8 cellular contexts compared by ENCODE assay signal in the genomic region with DNA sequence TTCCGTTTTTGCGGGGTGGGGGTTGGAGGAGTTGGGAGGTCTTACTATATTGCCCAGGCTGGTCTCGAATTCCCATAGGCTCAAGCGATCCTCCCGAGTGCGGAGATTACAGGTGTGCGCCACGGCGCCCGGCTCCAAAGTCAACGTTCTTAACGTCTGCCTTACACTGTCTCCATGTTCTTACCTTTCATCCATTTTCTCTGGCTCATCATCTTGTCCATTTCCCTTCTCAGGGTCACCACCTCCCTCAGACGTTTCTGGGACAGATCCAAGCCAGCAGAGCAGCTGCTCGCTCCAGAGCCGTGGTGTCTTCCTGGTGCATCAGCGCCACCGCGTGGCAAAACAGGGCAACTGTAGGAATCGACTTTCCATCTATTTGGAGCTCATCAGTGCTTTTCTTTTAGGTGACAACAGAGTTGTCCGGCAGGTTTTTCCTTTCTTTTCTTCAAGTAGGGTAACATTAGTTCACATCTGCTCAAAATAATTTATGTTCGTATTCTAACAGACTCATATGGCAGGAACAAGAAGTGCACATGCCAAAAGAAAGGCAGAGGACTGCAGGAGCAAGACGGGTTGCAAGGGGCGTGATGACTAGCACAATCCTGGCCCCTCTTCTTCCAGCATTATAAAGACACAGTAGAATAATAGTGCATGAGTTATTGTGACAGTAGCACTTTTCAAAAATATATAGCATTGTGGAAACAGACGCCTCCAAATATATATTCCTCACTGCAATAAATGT.
DNase-seq lines count a peak whose midpoint lies in the region; ATAC-seq and TF ChIP-seq lines count a peak whose summit lies in the region.

No MANE protein-coding gene starts in this region.

- H2AFZ ChIP-seq in GM23338 (peak overlapping the region; percentile 83), Karpas-422 (ENCODE audit: low read length) (no peak overlapping the region)

- H3K36me3 ChIP-seq in ES-I3 (ENCODE audit: insufficient read depth, low read length) (no peaks in the 10 kb centered on the region), GM23338 (ENCODE audit: insufficient read depth) (no peaks in the 10 kb centered on the region), Karpas-422 (ENCODE audit: insufficient read depth, low read length) (no peaks in the 10 kb centered on the region), neutrophil (no peaks in the 10 kb centered on the region)

- H3F3A ChIP-seq in GM23338 (replicated peaks; ENCODE audit: low read depth): no peaks in the 10 kb centered on the region

- H3K27ac ChIP-seq in GM23338 (ENCODE audit: low read depth) (no peak overlapping the region), Karpas-422 (ENCODE audit: low read length) (no peak overlapping the region), neutrophil (no peak overlapping the region)

- peak overlapping the region; percentile 80 for H3K4me3 Mint-ChIP-seq in GM23338

- in situ Hi-C loops in SK-MEL-5 (cut with HindIII; ENCODE audit: low pct_unique_long_range_greater_than_20kb, low sequenced_read_pairs): no loop called here

- no peaks in the 10 kb centered on the region for H3K9me3 Mint-ChIP-seq in GM23338

- H3K27ac Mint-ChIP-seq in GM23338: no peak overlapping the region

- no peaks in the 10 kb centered on the region for H3K4me1 ChIP-seq in ES-I3 (ENCODE audit: insufficient read depth, low read length)
- H3K4me1 ChIP-seq in GM23338 (ENCODE audit: insufficient read depth): no peaks in the 10 kb centered on the region
- no peaks in the 10 kb centered on the region for H3K4me1 ChIP-seq in Karpas-422 (ENCODE audit: low read length)
- peaks cover 5 to 7% of the 10 kb centered on the region in 2 experiments for H3K4me1 ChIP-seq in neutrophil (ENCODE audit: control insufficient read depth in 1 of 2, insufficient read depth in 1 of 2, low read depth in 1 of 2, low read length in 1 of 2)

- H3K79me2 ChIP-seq in GM23338 (replicated peaks; ENCODE audit: insufficient read depth): no peaks in the 10 kb centered on the region
- H3K79me2 ChIP-seq in Karpas-422 (ENCODE audit: low read length): no peaks in the 10 kb centered on the region

- peaks cover 6% of the 10 kb centered on the region for H3K4me1 Mint-ChIP-seq in GM23338

- H3K36me3 Mint-ChIP-seq in GM23338 (ENCODE audit: low read depth): no peaks in the 10 kb centered on the region

- H3K27me3 Mint-ChIP-seq in GM23338 (ENCODE audit: insufficient read depth, low read depth, poor library complexity): no peaks in the 10 kb centered on the region

- TF ChIP-seq CTCF in GM23338 (conservative IDR thresholded peaks at IDR 0.05; ENCODE audit: low read depth in 2 of 2): peak; percentile 98 to 99
- peak; percentile 83 for TF ChIP-seq CTCF in neutrophil (IDR thresholded peaks at IDR 0.05)

- H3K9me2 ChIP-seq in GM23338 (ENCODE audit: insufficient read depth) (no peaks in the 10 kb centered on the region), Karpas-422 (replicated peaks; ENCODE audit: insufficient read depth, low read length) (no peaks in the 10 kb centered on the region)

- DNase-seq in GM23338 (ENCODE audit: low spot score): peak; percentile 92
- peak; percentile 88 for DNase-seq in Karpas-422
- peak; percentile 84 for DNase-seq in SK-MEL-5 (ENCODE audit: low read depth, low spot score)
- peak; percentile 76 for DNase-seq in activated naive CD4-positive, alpha-beta T cell treated with Interleukin-2 at 50 U/mL for 16 hours
- peak; percentile 74 for DNase-seq in germinal center (ENCODE audit: low spot score)
- DNase-seq in stromal cell of bone marrow (ENCODE audit: low read depth): peak; percentile 52

- H3K4me2 ChIP-seq in GM23338 (peak overlapping the region; percentile 78), Karpas-422 (ENCODE audit: low read depth, low read length, poor library complexity, severe bottlenecking) (no peak overlapping the region)

- peak overlapping the region; percentile 66 for H3K4me3 ChIP-seq in GM23338
- no peak overlapping the region for H3K4me3 ChIP-seq in Karpas-422 (ENCODE audit: low read length)
- no peak overlapping the region for H3K4me3 ChIP-seq in neutrophil (ENCODE audit: low read depth in 1 of 2, low read length in 1 of 2)

- H3K9me3 ChIP-seq in ES-I3 (ENCODE audit: control insufficient read depth, insufficient read depth, low read length) (no peaks in the 10 kb centered on the region), Karpas-422 (ENCODE audit: low read length) (no peaks in the 10 kb centered on the region), neutrophil (no peaks in the 10 kb centered on the region)

- no peaks in the 10 kb centered on the region for H4K20me1 ChIP-seq in GM23338 (replicated peaks; ENCODE audit: insufficient read depth)
- no peaks in the 10 kb centered on the region for H4K20me1 ChIP-seq in Karpas-422 (ENCODE audit: insufficient read depth, low read depth, low read length)

- H3K27me3 ChIP-seq in GM23338 (ENCODE audit: insufficient read depth): no peaks in the 10 kb centered on the region
- H3K27me3 ChIP-seq in Karpas-422 (ENCODE audit: low read length): no peaks in the 10 kb centered on the region
- peaks cover 35% of the 10 kb centered on the region for H3K27me3 ChIP-seq in neutrophil

- ATAC-seq in GM23338: peak; percentile 92

- H3K9ac ChIP-seq in ES-I3 (ENCODE audit: low read depth, low read length) (peak overlapping the region; percentile 59), Karpas-422 (ENCODE audit: low read length) (no peak overlapping the region)

TF ChIP-seq in GM23338, 12 proteins besides CTCF, POLR2A, EP300 and RAD21 (continues in another document):
- TF ChIP-seq ZNF331 (CRISPR knock-in tag; IDR thresholded peaks at IDR 0.05; ENCODE audit: low read depth) (no peak), STAT1 (IDR thresholded peaks at IDR 0.05; ENCODE audit: unreplicated experiment) (no peak), ETS1 (IDR thresholded peaks at IDR 0.05) (no peak), NANOG (IDR thresholded peaks at IDR 0.05; ENCODE audit: borderline replicate concordance) (no peak), POLR2AphosphoS5 (IDR thresholded peaks at IDR 0.05; ENCODE audit: low read depth) (no peak), CREB1 (CRISPR knock-in tag; IDR thresholded peaks at IDR 0.05; ENCODE audit: low read depth) (no peak), ZNF114 (CRISPR knock-in tag; IDR thresholded peaks at IDR 0.05) (no peak)
